8 cellular contexts compared by ENCODE assay signal in the genomic region with DNA sequence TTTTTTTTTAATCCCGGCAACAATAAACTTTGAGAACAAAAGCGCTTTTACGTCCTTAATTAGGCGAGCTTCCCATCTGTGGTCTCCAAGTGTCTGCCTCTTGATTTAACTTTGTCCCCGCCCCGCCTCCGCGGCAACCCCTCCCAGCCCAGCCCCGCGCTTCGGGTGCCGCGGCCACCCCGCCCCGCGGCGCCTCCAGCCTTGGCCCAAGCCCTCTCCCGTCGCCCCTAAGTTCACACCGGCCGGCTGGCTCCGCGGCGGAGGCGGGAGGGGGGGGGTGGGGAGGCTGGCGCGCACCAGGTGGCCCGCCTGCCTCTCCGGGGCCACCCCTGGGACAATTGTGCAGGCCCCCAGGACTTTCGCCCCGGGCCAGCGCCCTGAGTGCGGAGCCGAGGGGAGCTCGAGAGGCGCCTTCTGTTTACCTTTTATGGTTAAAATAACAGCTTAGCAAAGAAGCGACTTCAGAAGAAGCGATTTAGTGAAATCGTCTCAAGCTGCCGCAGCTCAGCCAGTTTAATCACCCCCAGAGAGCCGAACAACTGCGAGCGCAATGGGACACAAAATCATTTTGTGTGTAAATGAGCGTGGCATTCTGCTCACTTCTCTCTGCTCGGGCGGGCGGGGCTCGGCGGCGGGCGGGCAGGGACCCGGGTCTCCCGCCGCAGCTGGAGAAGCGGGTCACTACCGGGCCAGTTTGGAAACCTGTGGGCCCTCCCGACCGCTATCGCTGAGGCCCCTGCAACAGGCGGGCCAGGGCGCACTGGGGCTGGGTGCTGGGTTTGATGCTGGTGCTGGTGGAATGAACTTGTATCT. TPM values are rescaled to one million over a fixed set of nuclear protein-coding genes. Genes with fewer than 3 reads are reported as not detected.
A peak's percentile ranks its signal among the peaks of the same experiment; 100 is the strongest.
DNase-seq lines count a peak whose midpoint lies in the region; ATAC-seq, FAIRE-seq and TF ChIP-seq lines count a peak whose summit lies in the region.

No MANE protein-coding gene starts in this region.

- no peaks in the 10 kb centered on the region for H4K20me1 ChIP-seq in keratinocyte (ENCODE audit: control insufficient read depth, extremely low read depth, insufficient read depth, low read length)

- no peaks in the 10 kb centered on the region for H3K36me3 Mint-ChIP-seq in Caco-2 (ENCODE audit: insufficient read depth, unreplicated experiment)
- no peaks in the 10 kb centered on the region for H3K36me3 Mint-ChIP-seq in stimulated activated naive B cell treated with anti-CD40 and anti-IgM and Interleukin-4, amounts not matched to agents 10 μg/mL and 1 μg/mL and 100 μg/mL, for 72 hours

- H3K27me3 ChIP-seq in Caco-2 (replicated peaks; ENCODE audit: control insufficient read depth, insufficient read depth, low read length) (no peaks in the 10 kb centered on the region), bronchial epithelial cell (ENCODE audit: control insufficient read depth, insufficient read depth, low read length) (no peaks in the 10 kb centered on the region), keratinocyte (ENCODE audit: control insufficient read depth, extremely low read depth, insufficient read depth, low read length) (peaks cover 1% of the 10 kb centered on the region)

- CTCF ChIA-PET in Caco-2 (lab: Charles Lee) = interaction anchor here (0.6 to 0.7 kb wide), 5 partner anchors 83 to 827 kb away, joined by 3 to 4 read pairs (median 3); no protein-coding TSS in a partner anchor

- H3K4me1 ChIP-seq in Caco-2 (peaks cover 7% of the 10 kb centered on the region), keratinocyte (ENCODE audit: control insufficient read depth, extremely low read depth, insufficient read depth, low read length) (peaks cover 4% of the 10 kb centered on the region)

- peak overlapping the region; percentile 0 for H2AFZ ChIP-seq in keratinocyte (ENCODE audit: control insufficient read depth, low read length)

- peak overlapping the region; percentile 32 for H3K27ac Mint-ChIP-seq in Caco-2 (ENCODE audit: unreplicated experiment)
- no peak overlapping the region for H3K27ac Mint-ChIP-seq in stimulated activated naive B cell treated with anti-CD40 and anti-IgM and Interleukin-4, amounts not matched to agents 10 μg/mL and 1 μg/mL and 100 μg/mL, for 72 hours

- H3K36me3 ChIP-seq in Caco-2 (ENCODE audit: control insufficient read depth, insufficient read depth, low read length) (no peaks in the 10 kb centered on the region), bronchial epithelial cell (ENCODE audit: control insufficient read depth, insufficient read depth, low read length) (peaks cover 20% of the 10 kb centered on the region), keratinocyte (ENCODE audit: control insufficient read depth in 2 of 2, extremely low read depth in 1 of 2, insufficient read depth in 2 of 2, low read length in 2 of 2) (peaks cover 6 to 17% of the 10 kb centered on the region in 2 experiments)

- POLR2A ChIA-PET in Caco-2 (lab: Charles Lee) = interaction anchor here (0.6 to 1.0 kb wide), 2 partner anchors 8 to 22 kb away, joined by 3 to 5 read pairs; no protein-coding TSS in a partner anchor

- H3K9ac ChIP-seq in keratinocyte (ENCODE audit: control insufficient read depth, extremely low read depth, insufficient read depth, low read length) = peak overlapping the region; percentile 70

- peak overlapping the region; percentile 80 for H3K4me3 Mint-ChIP-seq in Caco-2 (ENCODE audit: unreplicated experiment)
- H3K4me3 Mint-ChIP-seq in stimulated activated naive B cell treated with anti-CD40 and anti-IgM and Interleukin-4, amounts not matched to agents 10 μg/mL and 1 μg/mL and 100 μg/mL, for 72 hours = peak overlapping the region; percentile 77 to 89

- dilution Hi-C loops in keratinocyte (cut with MboI; ENCODE audit: extremely low pct_ligation_motif_present, low sequenced_read_pairs) = no loop called here

- no peak overlapping the region for H3K27ac ChIP-seq in keratinocyte (ENCODE audit: control insufficient read depth, insufficient read depth, low read length)

- ATAC-seq in stimulated activated naive B cell treated with anti-CD40 and anti-IgM and Interleukin-4, amounts not matched to agents 10 μg/mL and 1 μg/mL and 100 μg/mL, for 72 hours (replicated peaks) = no peak
- no peak for ATAC-seq in HG03108 (IDR thresholded peaks at IDR 0.05; ENCODE audit: unreplicated experiment)

- FAIRE-seq in bronchial epithelial cell (lab: Jason Lieb, UNC) (no peak), keratinocyte (lab: Jason Lieb, UNC) (no peak)

- H3K4me1 Mint-ChIP-seq in Caco-2 (ENCODE audit: low read depth, unreplicated experiment) = no peaks in the 10 kb centered on the region
- H3K4me1 Mint-ChIP-seq in stimulated activated naive B cell treated with anti-CD40 and anti-IgM and Interleukin-4, amounts not matched to agents 10 μg/mL and 1 μg/mL and 100 μg/mL, for 72 hours = peaks cover 2 to 5% of the 10 kb centered on the region in 2 donors

- no peaks in the 10 kb centered on the region for H3K9me1 ChIP-seq in keratinocyte (ENCODE audit: control insufficient read depth, extremely low read depth, insufficient read depth, low read length)

- BruUV-seq in Caco-2 (replicated peaks; lab: Mats Ljungman, UMichigan) = no TSS peak

- H3K9me3 ChIP-seq in Caco-2 (no peaks in the 10 kb centered on the region), keratinocyte (ENCODE audit: control insufficient read depth, low read depth, low read length) (no peaks in the 10 kb centered on the region)

- H3K9me3 Mint-ChIP-seq in Caco-2 (ENCODE audit: unreplicated experiment) = no peaks in the 10 kb centered on the region
- H3K9me3 Mint-ChIP-seq in stimulated activated naive B cell treated with anti-CD40 and anti-IgM and Interleukin-4, amounts not matched to agents 10 μg/mL and 1 μg/mL and 100 μg/mL, for 72 hours = no peaks in the 10 kb centered on the region

- H3K4me2 ChIP-seq in keratinocyte (ENCODE audit: control insufficient read depth, extremely low read depth, insufficient read depth, low read depth, low read length) = peak overlapping the region; percentile 88

- intact Hi-C loops in Caco-2 (cut with micrococcal nuclease; ENCODE audit: unreplicated experiment) = no loop called here

- DNase-seq in Caco-2 (no peak), NCI-H748 (lab: John Stamatoyannopoulos, UW; ENCODE audit: unreplicated experiment) (peak; percentile 64), bronchial epithelial cell (ENCODE audit: low read depth) (no peak), keratinocyte (ENCODE audit: low read depth, low spot score) (no peak), occipital lobe (lab: John Stamatoyannopoulos, UW) (no peak), DMS53 treated with DMSO at 0.1 percent for 48 hours (lab: John Stamatoyannopoulos, UW; ENCODE audit: unreplicated experiment) (no peak)
- no peak for DNase-seq in stimulated activated naive B cell treated with anti-CD40 and anti-IgM and Interleukin-4, amounts not matched to agents 10 μg/mL and 1 μg/mL and 100 μg/mL, for 72 hours

- H3K4me3 ChIP-seq in Caco-2 (ENCODE audit: low read depth, low read length) (peak overlapping the region; percentile 69), bronchial epithelial cell (ENCODE audit: low read depth, low read length) (peak overlapping the region; percentile 76), keratinocyte (ENCODE audit: control insufficient read depth in 2 of 3, extremely low read depth in 1 of 3, insufficient read depth in 2 of 3, low read depth in 1 of 3, low read length in 3 of 3) (peak overlapping the region; percentile 65 to 80 (median 76))

- no peaks in the 10 kb centered on the region for H3K79me2 ChIP-seq in keratinocyte (ENCODE audit: control insufficient read depth, insufficient read depth, low read length)

- TF ChIP-seq CTCF in Caco-2 (IDR thresholded peaks at IDR 0.05; ENCODE audit: insufficient read depth in 1 of 2, low read depth in 1 of 2, low read length in 1 of 2, severe bottlenecking in 1 of 2, unreplicated experiment in 1 of 2) (no peak), bronchial epithelial cell (IDR thresholded peaks at IDR 0.05; ENCODE audit: insufficient read depth, low read length, severe bottlenecking) (no peak), keratinocyte (optimal IDR thresholded peaks at IDR 0.05 in 1 of 3, IDR thresholded peaks at IDR 0.05 in 1 of 3, conservative IDR thresholded peaks at IDR 0.05 in 1 of 3; ENCODE audit: extremely low read depth in 1 of 3, insufficient read depth in 2 of 3, low read length in 3 of 3) (no peak)

- no peaks in the 10 kb centered on the region for H3K27me3 Mint-ChIP-seq in Caco-2 (ENCODE audit: insufficient read depth, unreplicated experiment)
- H3K27me3 Mint-ChIP-seq in stimulated activated naive B cell treated with anti-CD40 and anti-IgM and Interleukin-4, amounts not matched to agents 10 μg/mL and 1 μg/mL and 100 μg/mL, for 72 hours = peaks cover 5 to 6% of the 10 kb centered on the region in 2 donors

RNA-seq across cellular contexts. Expression of a gene that starts 1.4 kb away (rescaled TPM):
- total RNA-seq in Caco-2 (2022) (20.6 and 34.6 TPM in 2 replicates), bronchial epithelial cell (79.5 and 88.1 TPM in 2 replicates), occipital lobe (85.5 TPM)
- 16.2 to 27.1 TPM (median 18.6 TPM) in 3 replicates for polyA plus RNA-seq in keratinocyte
- 7.2 TPM for polyA plus RNA-seq in keratinocyte (2011; ENCODE audit: low read depth)
- 11.9 and 22.2 TPM in 2 replicates for polyA plus RNA-seq in keratinocyte (2011; cell fraction: cytosol; rRNA removed)
- polyA plus RNA-seq in keratinocyte (2011; cell fraction: nucleus; rRNA removed) = 30.2 and 37.8 TPM in 2 replicates
- polyA plus RNA-seq in keratinocyte (2012; ENCODE audit: low replicate concordance) = 13.3 and 22.3 TPM in 2 replicates
- 12.6 to 18.9 TPM (median 14.5 TPM) in 3 replicates for polyA minus RNA-seq in keratinocyte
- 25.1 TPM for polyA minus RNA-seq in keratinocyte (2011; cell fraction: cytosol; rRNA and poly(A)+ RNA removed)
- 10.9 and 12.5 TPM in 2 replicates for polyA minus RNA-seq in keratinocyte (2011; cell fraction: nucleus; rRNA and poly(A)+ RNA removed)
